8 cellular contexts compared by ENCODE assay signal in genomic region chr16:4664538-4665418, GRCh38. TPM values are rescaled to one million over a fixed set of nuclear protein-coding genes. Genes with fewer than 3 reads are reported as not detected.
DNase-seq lines count a peak whose midpoint lies in the region; ATAC-seq and FAIRE-seq lines count a peak whose summit lies in the region.

No MANE protein-coding gene starts in this region.

- H3K36me3 Mint-ChIP-seq in activated naive CD8-positive, alpha-beta T cell: no peaks in the 10 kb centered on the region
- peaks cover 0 to 13% (median 4%) of the 10 kb centered on the region in 5 donors for H3K36me3 Mint-ChIP-seq in naive thymus-derived CD4-positive, alpha-beta T cell

- peak overlapping the region; percentile 85 for H3K27ac Mint-ChIP-seq in activated naive CD8-positive, alpha-beta T cell
- H3K27ac Mint-ChIP-seq in naive thymus-derived CD4-positive, alpha-beta T cell: peak overlapping the region; percentile 88 to 99 (median 94)

- peak overlapping the region; percentile 40 for H3K4me3 ChIP-seq in naive thymus-derived CD4-positive, alpha-beta T cell (ENCODE audit: low read length)

- no peak for FAIRE-seq in GM19239 (lab: Jason Lieb, UNC)

- DNase-seq in GM19239 (ENCODE audit: insufficient read length, low spot score) (peak; percentile 68), SW480 (ENCODE audit: low spot score) (peak; percentile 66), cortex of kidney (lab: John Stamatoyannopoulos, UW) (no peak), HCEC 1CT (no peak), medulla oblongata (ENCODE audit: extremely low spot score) (no peak)
- peak in 8 of 9 donors; percentile 59 to 70 (median 66) for DNase-seq in naive thymus-derived CD4-positive, alpha-beta T cell

- peaks cover 41 to 70% of the 10 kb centered on the region in 2 donors for H3K4me1 ChIP-seq in naive thymus-derived CD4-positive, alpha-beta T cell (ENCODE audit: control insufficient read depth in 2 of 2, insufficient read depth in 2 of 2, low read length in 2 of 2)

- H3K4me1 Mint-ChIP-seq in activated naive CD8-positive, alpha-beta T cell (ENCODE audit: low read depth): peaks cover 58% of the 10 kb centered on the region
- H3K4me1 Mint-ChIP-seq in naive thymus-derived CD4-positive, alpha-beta T cell: peaks cover 32 to 76% (median 57%) of the 10 kb centered on the region in 7 donors

- intact Hi-C loops in naive thymus-derived CD4-positive, alpha-beta T cell (cut with micrococcal nuclease): loop anchor here (1.0 to 5.0 kb wide), 7 partner anchors 12 to 68 kb away; partner anchors contain the start of genes ANKS3 (in 1 of the 2), DNAAF8 (in 1 of the 2), MGRN1 (in 1 of the 2) and NUDT16L1 (in 1 of the 2)

- H3K4me3 Mint-ChIP-seq in activated naive CD8-positive, alpha-beta T cell: peak overlapping the region; percentile 69
- peak overlapping the region; percentile 46 to 83 (median 76) for H3K4me3 Mint-ChIP-seq in naive thymus-derived CD4-positive, alpha-beta T cell

- peaks cover 13 to 32% (median 16%) of the 10 kb centered on the region in 3 experiments for H3K36me3 ChIP-seq in naive thymus-derived CD4-positive, alpha-beta T cell (ENCODE audit: control insufficient read depth in 2 of 3, insufficient read depth in 3 of 3, low read length in 3 of 3)

- H3K27me3 ChIP-seq in naive thymus-derived CD4-positive, alpha-beta T cell (ENCODE audit: control insufficient read depth in 2 of 2, insufficient read depth in 2 of 2, low read length in 2 of 2): no peaks in the 10 kb centered on the region

- peak overlapping the region; percentile 76 for H3K27ac ChIP-seq in naive thymus-derived CD4-positive, alpha-beta T cell (ENCODE audit: low read depth, low read length)

- no peaks in the 10 kb centered on the region for H3K27me3 Mint-ChIP-seq in activated naive CD8-positive, alpha-beta T cell
- H3K27me3 Mint-ChIP-seq in naive thymus-derived CD4-positive, alpha-beta T cell: no peaks in the 10 kb centered on the region

- H3K9me3 Mint-ChIP-seq in activated naive CD8-positive, alpha-beta T cell (ENCODE audit: low read depth): no peaks in the 10 kb centered on the region
- no peaks in the 10 kb centered on the region for H3K9me3 Mint-ChIP-seq in naive thymus-derived CD4-positive, alpha-beta T cell

- H3K9me3 ChIP-seq in naive thymus-derived CD4-positive, alpha-beta T cell (ENCODE audit: control insufficient read depth in 2 of 3, low read length in 3 of 3): no peaks in the 10 kb centered on the region

- CTCF ChIA-PET in naive thymus-derived CD4-positive, alpha-beta T cell (lab: Charles Lee): interaction anchor here (0.7 to 1.2 kb wide), 2 partner anchors 41 to 69 kb away, joined by 3 to 4 read pairs; partner anchors contain the start of genes ANKS3 and MGRN1

- ATAC-seq in naive thymus-derived CD4-positive, alpha-beta T cell: peak; percentile 67
- no peak for ATAC-seq in GM21528 (IDR thresholded peaks at IDR 0.05; ENCODE audit: low FRiP score, unreplicated experiment)

- POLR2A ChIA-PET in naive thymus-derived CD4-positive, alpha-beta T cell (lab: Charles Lee): interaction anchor here (0.7 to 2.0 kb wide), 10 partner anchors 11 to 104 kb away, joined by 3 to 7 read pairs (median 4); partner anchors contain the start of genes ANKS3, DNAAF8 and NUDT16L1

RNA-seq across cellular contexts. Expression of gene NUDT16L1, which starts 28.6 kb away (rescaled TPM):
- 10 to 100 TPM; 42.8 to 65.4 (median 53.3) TPM for total RNA-seq in naive thymus-derived CD4-positive, alpha-beta T cell
- 100 to 1,000 TPM; 104 to 133 TPM for polyA plus RNA-seq in naive thymus-derived CD4-positive, alpha-beta T cell

RNA-seq across cellular contexts. Expression of gene MGRN1, which starts 40.2 kb away (rescaled TPM):
- 100 to 1,000 TPM in 1 of 5 experiments, 10 to 100 TPM in 4; 62.6 to 103 (median 81.2) TPM for total RNA-seq in naive thymus-derived CD4-positive, alpha-beta T cell
- 1 to 10 TPM; 4.9 to 10.0 TPM for polyA plus RNA-seq in naive thymus-derived CD4-positive, alpha-beta T cell

RNA-seq across cellular contexts. Expression of gene UBALD1, which starts 50.1 kb away (rescaled TPM):
- 10 to 100 TPM; 21.8 to 36.5 (median 29.7) TPM for total RNA-seq in naive thymus-derived CD4-positive, alpha-beta T cell
- 1 to 10 TPM; 1.6 to 2.5 TPM for polyA plus RNA-seq in naive thymus-derived CD4-positive, alpha-beta T cell

Comparison
In these comparisons a context has a peak if more than half of its experiments do, and no peak if none do; other contexts are left out.
1. DNase-seq: peak in GM19239 (single experiment), SW480 (single experiment) and naive thymus-derived CD4-positive, alpha-beta T cell (8 of 9); none in cortex of kidney (single experiment), HCEC 1CT (single experiment) and medulla oblongata (single experiment).